Comparison of ENCODE assay signal across 8 cellular contexts in genomic region chr13:112689498-112690241, GRCh38. TPM values are rescaled to one million over a fixed set of nuclear protein-coding genes. Genes with fewer than 3 reads are reported as not detected.
A peak's percentile ranks its signal among the peaks of the same experiment; 100 is the strongest.
DNase-seq lines count a peak whose midpoint lies in the region; ATAC-seq and TF ChIP-seq lines count a peak whose summit lies in the region.

ATP11A (plus strand) TSS chr13:112690038; CDS start chr13:112690417, 379 bp downstream.

- peaks cover 39% of the 10 kb centered on the region for H3K79me2 ChIP-seq in MM.1S (ENCODE audit: low read length)
- no peaks in the 10 kb centered on the region for H3K79me2 ChIP-seq in SU-DHL-6 (ENCODE audit: insufficient read depth, low read length)

- H3K27me3 ChIP-seq in HAP-1 (ENCODE audit: low read depth) (no peaks in the 10 kb centered on the region), MM.1S (replicated peaks; ENCODE audit: insufficient read depth, low read length) (no peaks in the 10 kb centered on the region), SU-DHL-6 (ENCODE audit: low read length) (no peaks in the 10 kb centered on the region), ovary (no peaks in the 10 kb centered on the region), thoracic aorta (replicated peaks; ENCODE audit: insufficient read depth) (no peaks in the 10 kb centered on the region)

- H3F3A ChIP-seq in MM.1S (ENCODE audit: insufficient read depth, low read length) (peaks cover 21% of the 10 kb centered on the region), SU-DHL-6 (ENCODE audit: insufficient read depth) (peaks cover 10% of the 10 kb centered on the region)

- TF ChIP-seq CTCF in MM.1S (IDR thresholded peaks at IDR 0.05; ENCODE audit: low read length): no peak
- no peak for TF ChIP-seq CTCF in SU-DHL-6 (IDR thresholded peaks at IDR 0.05; ENCODE audit: insufficient read depth, low read length, poor library complexity, severe bottlenecking)
- TF ChIP-seq CTCF in ovary (IDR thresholded peaks at IDR 0.05): peak in 2 of 3 donors; percentile 8 to 36
- no peak for TF ChIP-seq CTCF in thoracic aorta (IDR thresholded peaks at IDR 0.05)

- peak within 1 kb of the TSS; percentile 70 for H3K9ac ChIP-seq in MM.1S (ENCODE audit: low read length)
- peak within 1 kb of the TSS; percentile 70 for H3K9ac ChIP-seq in SU-DHL-6 (ENCODE audit: low read length)

- H3K4me1 Mint-ChIP-seq in activated naive CD8-positive, alpha-beta T cell treated with anti-CD3 and anti-CD28 coated beads, Interleukin-2, amount 10 ng/mL, durations not matched to agents 7 days and 5 days: peaks cover 36% of the 10 kb centered on the region

- H2AFZ ChIP-seq in MM.1S (ENCODE audit: low read length) (peak within 1 kb of the TSS; percentile 99), SU-DHL-6 (ENCODE audit: low read depth, low read length, severe bottlenecking) (peak within 1 kb of the TSS; percentile 96)

- no peaks in the 10 kb centered on the region for H3K9me2 ChIP-seq in MM.1S (replicated peaks; ENCODE audit: insufficient read depth, low read length)
- no peaks in the 10 kb centered on the region for H3K9me2 ChIP-seq in SU-DHL-6 (replicated peaks; ENCODE audit: insufficient read depth, low read length)

- H4K20me1 ChIP-seq in MM.1S (ENCODE audit: insufficient read depth, low read length): no peaks in the 10 kb centered on the region
- 0 out of 2 replicates have a peak, but pooled peaks cover 5% of the 10 kb centered on the region for H4K20me1 ChIP-seq in SU-DHL-6 (ENCODE audit: low read depth, low read length)

- POLR2A ChIA-PET in activated naive CD8-positive, alpha-beta T cell treated with anti-CD3 and anti-CD28 coated beads, Interleukin-2, amount 10 ng/mL, durations not matched to agents 7 days and 5 days (lab: Charles Lee): no interaction called here

- H3K27ac ChIP-seq in MM.1S (ENCODE audit: low read length) (peak within 1 kb of the TSS; percentile 28; the same call in 1 of the 2 replicates), SU-DHL-6 (ENCODE audit: low read depth, low read length) (no peak within 1 kb of the TSS), ovary (peak within 1 kb of the TSS; percentile 91 to 92), thoracic aorta (peak within 1 kb of the TSS; percentile 64 to 89)

- H3K4me2 ChIP-seq in MM.1S (ENCODE audit: low read depth, low read length) (peak within 1 kb of the TSS; percentile 79), SU-DHL-6 (ENCODE audit: low read depth, low read length, poor library complexity, severe bottlenecking) (peak within 1 kb of the TSS; percentile 86)

- H3K36me3 ChIP-seq in HAP-1 (replicated peaks): no peaks in the 10 kb centered on the region
- no peaks in the 10 kb centered on the region for H3K36me3 ChIP-seq in MM.1S (replicated peaks; ENCODE audit: insufficient read depth, low read length)
- no peaks in the 10 kb centered on the region for H3K36me3 ChIP-seq in SU-DHL-6 (ENCODE audit: low read length)
- H3K36me3 ChIP-seq in ovary: no peaks in the 10 kb centered on the region
- H3K36me3 ChIP-seq in thoracic aorta: no peaks in the 10 kb centered on the region

- in situ Hi-C loops in HAP-1 (cut with MboI; ENCODE audit: low sequenced_read_pairs): no loop called here

- intact Hi-C loops in head of caudate nucleus (cut with DNase I) (loop anchor here (5.0 kb wide), 2 partner anchors 58 to 183 kb away; no protein-coding TSS in a partner anchor), ovary (cut with DNase I) (loop anchor here in 1 of 4 donors (5.0 kb wide), 1 partner anchor 188 kb away; no protein-coding TSS in a partner anchor)

- H3K9me3 Mint-ChIP-seq in activated naive CD8-positive, alpha-beta T cell treated with anti-CD3 and anti-CD28 coated beads, Interleukin-2, amount 10 ng/mL, durations not matched to agents 7 days and 5 days: no peaks in the 10 kb centered on the region

- H3K27ac Mint-ChIP-seq in activated naive CD8-positive, alpha-beta T cell treated with anti-CD3 and anti-CD28 coated beads, Interleukin-2, amount 10 ng/mL, durations not matched to agents 7 days and 5 days: peak within 1 kb of the TSS; percentile 80

- H3K4me3 Mint-ChIP-seq in activated naive CD8-positive, alpha-beta T cell treated with anti-CD3 and anti-CD28 coated beads, Interleukin-2, amount 10 ng/mL, durations not matched to agents 7 days and 5 days: peak within 1 kb of the TSS; percentile 89

- H3K4me3 ChIP-seq in HAP-1 (peak within 1 kb of the TSS; percentile 63), MM.1S (ENCODE audit: low read length) (peak within 1 kb of the TSS; percentile 79), SU-DHL-6 (ENCODE audit: insufficient read depth, low read length, poor library complexity, severe bottlenecking) (peak within 1 kb of the TSS; percentile 88), ovary (peak within 1 kb of the TSS; percentile 60), thoracic aorta (peak within 1 kb of the TSS; percentile 95)

- H3K9me3 ChIP-seq in HAP-1 (no peaks in the 10 kb centered on the region), MM.1S (replicated peaks; ENCODE audit: insufficient read depth, low read length) (no peaks in the 10 kb centered on the region), SU-DHL-6 (ENCODE audit: insufficient read depth, low read length) (no peaks in the 10 kb centered on the region), ovary (no peaks in the 10 kb centered on the region), thoracic aorta (no peaks in the 10 kb centered on the region)

- H3K4me1 ChIP-seq in HAP-1 (peaks cover 16% of the 10 kb centered on the region), MM.1S (ENCODE audit: low read length) (peaks cover 14% of the 10 kb centered on the region; the same call in 1 of the 2 replicates), ovary (ENCODE audit: insufficient read depth) (peaks cover 2% of the 10 kb centered on the region), thoracic aorta (ENCODE audit: control insufficient read depth in 1 of 2, low read depth in 2 of 2) (peaks cover 8 to 23% of the 10 kb centered on the region in 2 donors)

- peak; percentile 88 for ATAC-seq in activated naive CD8-positive, alpha-beta T cell treated with anti-CD3 and anti-CD28 coated beads, Interleukin-2, amount 10 ng/mL, durations not matched to agents 7 days and 5 days (ENCODE audit: low read depth)
- ATAC-seq in thoracic aorta (ENCODE audit: insufficient number of reproducible peaks, low FRiP score, low read depth): peak; percentile 79

- no peak for TF ChIP-seq EP300 in ovary (IDR thresholded peaks at IDR 0.05)

- H3K36me3 Mint-ChIP-seq in activated naive CD8-positive, alpha-beta T cell treated with anti-CD3 and anti-CD28 coated beads, Interleukin-2, amount 10 ng/mL, durations not matched to agents 7 days and 5 days: peaks cover 3% of the 10 kb centered on the region

- peak; percentile 89 for TF ChIP-seq POLR2A in ovary (IDR thresholded peaks at IDR 0.05)

- WGBS in ovary, 3 donors: 1% methylated on average over 60 to 86 of the region's 86 CpGs

- DNase-seq in GM04504 (ENCODE audit: low read depth) (peak; percentile 86), HAP-1 (ENCODE audit: low spot score in 2 of 2) (peak; percentile 79 to 89), MM.1S (peak; percentile 88), head of caudate nucleus (peak; percentile 71 to 97 (median 94)), ovary (peak; percentile 93 to 96 (median 94)), thoracic aorta (ENCODE audit: low spot score) (peak; percentile 65)
- peak; percentile 87 for DNase-seq in activated naive CD8-positive, alpha-beta T cell treated with anti-CD3 and anti-CD28 coated beads, Interleukin-2, amount 10 ng/mL, durations not matched to agents 7 days and 5 days

- H3K27me3 Mint-ChIP-seq in activated naive CD8-positive, alpha-beta T cell treated with anti-CD3 and anti-CD28 coated beads, Interleukin-2, amount 10 ng/mL, durations not matched to agents 7 days and 5 days: no peaks in the 10 kb centered on the region

RNA-seq across cellular contexts. Expression of gene ATP11A, which starts in this region (rescaled TPM):
- total RNA-seq in activated naive CD8-positive, alpha-beta T cell treated with anti-CD3 and anti-CD28 coated beads, Interleukin-2, amount 10 ng/mL, durations not matched to agents 7 days and 5 days: 10 to 100 TPM; 36.5 to 38.2 TPM
- total RNA-seq in ovary: 10 to 100 TPM; 14.8 to 72.7 (median 36.2) TPM
- polyA plus RNA-seq in ovary: 10 to 100 TPM in 1 of 2 donors, 1 to 10 TPM in 1; 6.6 to 25.3 TPM
- 10 to 100 TPM; 15.2 to 38.4 TPM for total RNA-seq in thoracic aorta

Comparison
In these comparisons a context has a peak if more than half of its experiments do, and no peak if none do; other contexts are left out.
1. CTCF ChIP-seq: peak in ovary (2 of 3); none in MM.1S (single experiment), SU-DHL-6 (single experiment) and thoracic aorta (single experiment).
2. Peak in every context shown above with its lines, with median percentiles within 50 percentile points of each other: DNase-seq and H3K4me3 ChIP-seq.